In the genomic region with DNA sequence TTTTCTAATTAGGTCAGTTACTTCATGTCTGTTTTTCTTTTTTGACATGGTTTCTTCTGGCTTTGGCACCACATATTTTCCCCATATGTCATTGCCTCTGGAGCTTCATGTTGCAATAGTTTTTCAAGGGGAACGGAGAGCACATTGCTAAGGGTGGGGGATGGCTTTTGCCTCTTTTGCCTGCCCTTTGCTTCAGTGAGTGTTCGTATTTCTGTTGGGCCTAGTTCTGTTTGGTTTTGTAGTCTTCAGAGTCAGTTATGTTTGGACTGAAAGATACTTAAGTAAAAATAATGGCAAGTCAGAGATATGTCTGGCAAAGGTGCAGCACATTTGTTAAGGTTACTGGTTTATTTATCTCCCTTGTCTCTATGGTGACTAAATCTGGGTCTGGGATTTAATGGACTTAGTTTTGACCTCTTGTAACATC, we compare ENCODE assay signal across 10 cellular contexts. TPM values are rescaled to one million over a fixed set of nuclear protein-coding genes. Genes with fewer than 3 reads are reported as not detected.
DNase-seq lines count a peak whose midpoint lies in the region; TF ChIP-seq lines count a peak whose summit lies in the region.
"Had no signal": no experiment of that assay in that cellular context is flagged by ENCODE, and none has a peak within 500 bp of the region (broad histone marks: within the 10 kb centered on the region; RNA-seq: fewer than 3 reads in every experiment).

No MANE protein-coding gene starts in this region.

- H3K4me3 ChIP-seq in AG04449 (ENCODE audit: low read depth, low read length) (no peak overlapping the region), fibroblast of mammary gland (ENCODE audit: control insufficient read depth, low read depth, low read length) (no peak overlapping the region)

- H3K4me3 Mint-ChIP-seq in nephron (no peak overlapping the region), glutamatergic neuron (ENCODE audit: unreplicated experiment) (no peak overlapping the region)
- H3K4me3 Mint-ChIP-seq: activated T-cell treated with anti-CD3 and anti-CD28 coated beads, Interleukin-2, amount 50 U/mL, for 72 hours; natural killer cell had no signal

- CTCF ChIA-PET in AG04449 (lab: Yijun Ruan, JAX) = interaction anchor here (0.7 to 2.1 kb wide), 4 partner anchors 9 to 92 kb away, joined by 3 to 7 read pairs (median 4); no protein-coding TSS in a partner anchor
- CTCF ChIA-PET in RWPE1 (lab: Yijun Ruan, JAX) = no interaction called here

- H3K4me1 Mint-ChIP-seq in nephron = peaks cover 12% of the 10 kb centered on the region
- peaks cover 2% of the 10 kb centered on the region for H3K4me1 Mint-ChIP-seq in glutamatergic neuron (ENCODE audit: low read depth, unreplicated experiment)
- H3K4me1 Mint-ChIP-seq: natural killer cell had no signal

- POLR2A ChIA-PET in AG04449 (lab: Yijun Ruan, JAX) = interaction anchor here (0.6 kb wide), 1 partner anchor 45 kb away, joined by 3 read pairs; no protein-coding TSS in a partner anchor
- POLR2A ChIA-PET in RWPE1 (lab: Yijun Ruan, JAX; ENCODE audit: low non-redundant PET) = no interaction called here

- H3K27ac Mint-ChIP-seq in nephron = peak overlapping the region; percentile 54 to 83 (median 55)
- H3K27ac Mint-ChIP-seq in glutamatergic neuron (ENCODE audit: unreplicated experiment) = no peak overlapping the region
- H3K27ac Mint-ChIP-seq: activated T-cell treated with anti-CD3 and anti-CD28 coated beads, Interleukin-2, amount 50 U/mL, for 72 hours; natural killer cell had no signal

- H3K27me3 Mint-ChIP-seq in nephron (ENCODE audit: low read depth) (no peaks in the 10 kb centered on the region), glutamatergic neuron (ENCODE audit: unreplicated experiment) (no peaks in the 10 kb centered on the region)

- no peak overlapping the region for H3K27ac ChIP-seq in RWPE1

- H3K9me3 Mint-ChIP-seq in nephron = peaks cover 3% of the 10 kb centered on the region
- H3K9me3 Mint-ChIP-seq in glutamatergic neuron (ENCODE audit: unreplicated experiment) = no peaks in the 10 kb centered on the region
- H3K9me3 Mint-ChIP-seq: activated T-cell treated with anti-CD3 and anti-CD28 coated beads, Interleukin-2, amount 50 U/mL, for 72 hours; natural killer cell had no signal

- no peaks in the 10 kb centered on the region for H3K36me3 Mint-ChIP-seq in nephron (ENCODE audit: low read depth)
- no peaks in the 10 kb centered on the region for H3K36me3 Mint-ChIP-seq in glutamatergic neuron (ENCODE audit: unreplicated experiment)
- H3K36me3 Mint-ChIP-seq: natural killer cell had no signal

- DNase-seq in AG04449 (ENCODE audit: low read depth, low spot score) (peak; percentile 68), RWPE1 (ENCODE audit: low spot score) (peak; percentile 30), fibroblast of mammary gland (ENCODE audit: low read depth) (peak; percentile 91), glutamatergic neuron (no peak), T-helper 9 cell (no peak), ureter (ENCODE audit: low spot score) (no peak)
- no peak for DNase-seq in activated CD8-positive, alpha-beta memory T cell treated with anti-CD3 and anti-CD28 coated beads, Interleukin-2, amount 50 U/mL, for 4 hours
- DNase-seq: activated T-cell treated with anti-CD3 and anti-CD28 coated beads, Interleukin-2, amount 50 U/mL, for 72 hours; natural killer cell had no signal

- TF ChIP-seq CTCF in AG04449 (IDR thresholded peaks at IDR 0.05; ENCODE audit: insufficient read depth, low read length, missing control alignments) (no peak), RWPE1 (conservative IDR thresholded peaks at IDR 0.05; ENCODE audit: low read depth) (no peak), fibroblast of mammary gland (conservative IDR thresholded peaks at IDR 0.05; ENCODE audit: control insufficient read depth, insufficient read depth, low read depth, low read length) (no peak), nephron (IDR thresholded peaks at IDR 0.05; ENCODE audit: unreplicated experiment in 3 of 3) (no peak), glutamatergic neuron (IDR thresholded peaks at IDR 0.05; ENCODE audit: partially characterized antibody, unreplicated experiment) (no peak)

RNA-seq across cellular contexts. Expression of a gene that starts 29.1 kb away (rescaled TPM):
- total RNA-seq in glutamatergic neuron (ENCODE audit: unreplicated experiment) = 161 TPM
- total RNA-seq in ureter = 248 TPM

Comparison
In these comparisons a context has a peak if more than half of its experiments do, and no peak if none do; other contexts are left out.
1. DNase-seq: peak in AG04449 (single experiment), RWPE1 (single experiment) and fibroblast of mammary gland (single experiment); none in glutamatergic neuron (single experiment), T-helper 9 cell (single experiment), ureter (single experiment) and activated CD8-positive, alpha-beta memory T cell treated with anti-CD3 and anti-CD28 coated beads, Interleukin-2, amount 50 U/mL, for 4 hours (single experiment).